Comparison of ENCODE assay signal across 1 cellular context in genomic region chr4:75630174-75630931, GRCh38.
TF ChIP-seq lines count a peak whose summit lies in the region.

Gene CDKL2 (minus strand): TSS chr4:75630528. CDS start chr4:75625988, 4,540 bp downstream.

TF ChIP-seq in K562, 482 proteins besides CTCF, POLR2A, EP300 and RAD21 (continued from another document):
- TF ChIP-seq RERE (CRISPR knock-in tag; IDR thresholded peaks at IDR 0.05; ENCODE audit: borderline replicate concordance), result no peak
- TF ChIP-seq ZBTB33 (CRISPR knock-in tag; IDR thresholded peaks at IDR 0.05), result peak; percentile 91
